Comparison of ENCODE assay signal across 14 cellular contexts in genomic region chr2:144834363-144834762, GRCh38.
"Had no signal": no experiment of that assay in that cellular context is flagged by ENCODE, and none has a peak within 500 bp of the region (broad histone marks: within the 10 kb centered on the region; RNA-seq: fewer than 3 reads in every experiment).

No MANE protein-coding gene starts in this region.

- DNase-seq: activated CD4-positive, alpha-beta T cell treated with anti-CD3 and anti-CD28 coated beads, Interleukin-2, amount 10 ng/mL, durations not matched to agents 24 days and 14 days; activated CD4-positive, CD25-positive, alpha-beta regulatory T cell; activated CD8-positive, alpha-beta T cell treated with anti-CD3 and anti-CD28 coated beads, Interleukin-2, amount 10 ng/mL, durations not matched to agents 7 days and 5 days; aorta; erythroblast; mesendoderm; occipital lobe; right lobe of liver; stimulated activated CD4-positive, alpha-beta T cell treated with anti-CD3 and anti-CD28 coated beads, Interleukin-1b, Interleukin-23, amount 100 ng/mL, for 48 hours; stimulated activated naive CD8-positive, alpha-beta T cell treated with anti-CD3 and anti-CD28 coated beads, Interleukin-15, amount 100 ng/mL, for 72 hours; SW 1271; upper lobe of left lung had no signal

- ATAC-seq: activated CD8-positive, alpha-beta T cell treated with anti-CD3 and anti-CD28 coated beads, Interleukin-2, amount 10 ng/mL, durations not matched to agents 7 days and 5 days; gastroesophageal sphincter; stimulated activated naive CD8-positive, alpha-beta T cell treated with anti-CD3 and anti-CD28 coated beads, Interleukin-15, amount 100 ng/mL, for 72 hours had no signal

- H3K4me3 ChIP-seq: prostate gland, right lobe of liver, upper lobe of left lung had no signal

- H3K36me3 ChIP-seq: gastroesophageal sphincter, prostate gland, right lobe of liver, upper lobe of left lung had no signal

- H3K27me3 ChIP-seq: gastroesophageal sphincter, right lobe of liver, upper lobe of left lung had no signal

- H3K27ac ChIP-seq: prostate gland, right lobe of liver, upper lobe of left lung had no signal

- H3K9me3 ChIP-seq: gastroesophageal sphincter, prostate gland, right lobe of liver, upper lobe of left lung had no signal

- H3K4me1 ChIP-seq: prostate gland, right lobe of liver, upper lobe of left lung had no signal
